Comparison of ENCODE assay signal across 1 cellular context in the genomic region with DNA sequence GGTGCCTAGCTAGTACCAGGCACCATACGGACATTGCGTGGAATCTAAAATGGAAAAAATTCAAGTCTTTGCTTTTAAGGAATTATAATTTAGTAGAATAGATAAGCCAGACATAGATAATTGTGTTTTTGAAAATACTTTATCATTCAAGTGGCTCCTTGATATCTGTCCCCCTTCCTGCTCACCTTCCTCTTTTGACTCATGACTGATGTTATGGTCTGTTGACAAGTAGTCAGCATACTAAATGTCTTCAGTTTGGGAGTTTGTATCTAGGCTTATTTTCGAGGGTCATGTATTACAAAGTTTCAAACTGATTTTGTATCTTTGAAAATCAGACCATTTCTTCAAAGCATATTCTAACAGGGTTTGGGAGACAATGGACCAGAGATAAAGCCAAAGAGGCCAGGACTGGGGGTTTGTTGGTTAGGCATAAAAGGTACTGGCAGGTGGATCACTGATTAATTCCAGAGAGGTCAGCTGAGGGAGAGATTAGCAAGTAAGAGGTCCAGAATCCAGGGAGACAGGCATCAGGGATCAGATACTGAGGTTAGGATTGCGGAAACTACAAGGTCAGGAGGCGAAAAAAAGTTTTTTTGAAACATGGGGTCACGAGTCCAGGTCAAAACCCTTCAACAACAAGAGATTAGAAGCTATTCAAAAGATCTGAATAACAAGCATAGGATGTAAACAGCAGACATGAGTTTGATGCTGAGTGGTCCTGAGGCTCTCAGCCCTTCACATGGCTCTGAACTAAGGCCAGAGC.
TF ChIP-seq lines count a peak whose summit lies in the region.

No MANE protein-coding gene starts in this region.

TF ChIP-seq in HepG2, 621 proteins besides CTCF, POLR2A, EP300 and RAD21 (continued from another document and continues in another):
- TF ChIP-seq, protein P1, sequence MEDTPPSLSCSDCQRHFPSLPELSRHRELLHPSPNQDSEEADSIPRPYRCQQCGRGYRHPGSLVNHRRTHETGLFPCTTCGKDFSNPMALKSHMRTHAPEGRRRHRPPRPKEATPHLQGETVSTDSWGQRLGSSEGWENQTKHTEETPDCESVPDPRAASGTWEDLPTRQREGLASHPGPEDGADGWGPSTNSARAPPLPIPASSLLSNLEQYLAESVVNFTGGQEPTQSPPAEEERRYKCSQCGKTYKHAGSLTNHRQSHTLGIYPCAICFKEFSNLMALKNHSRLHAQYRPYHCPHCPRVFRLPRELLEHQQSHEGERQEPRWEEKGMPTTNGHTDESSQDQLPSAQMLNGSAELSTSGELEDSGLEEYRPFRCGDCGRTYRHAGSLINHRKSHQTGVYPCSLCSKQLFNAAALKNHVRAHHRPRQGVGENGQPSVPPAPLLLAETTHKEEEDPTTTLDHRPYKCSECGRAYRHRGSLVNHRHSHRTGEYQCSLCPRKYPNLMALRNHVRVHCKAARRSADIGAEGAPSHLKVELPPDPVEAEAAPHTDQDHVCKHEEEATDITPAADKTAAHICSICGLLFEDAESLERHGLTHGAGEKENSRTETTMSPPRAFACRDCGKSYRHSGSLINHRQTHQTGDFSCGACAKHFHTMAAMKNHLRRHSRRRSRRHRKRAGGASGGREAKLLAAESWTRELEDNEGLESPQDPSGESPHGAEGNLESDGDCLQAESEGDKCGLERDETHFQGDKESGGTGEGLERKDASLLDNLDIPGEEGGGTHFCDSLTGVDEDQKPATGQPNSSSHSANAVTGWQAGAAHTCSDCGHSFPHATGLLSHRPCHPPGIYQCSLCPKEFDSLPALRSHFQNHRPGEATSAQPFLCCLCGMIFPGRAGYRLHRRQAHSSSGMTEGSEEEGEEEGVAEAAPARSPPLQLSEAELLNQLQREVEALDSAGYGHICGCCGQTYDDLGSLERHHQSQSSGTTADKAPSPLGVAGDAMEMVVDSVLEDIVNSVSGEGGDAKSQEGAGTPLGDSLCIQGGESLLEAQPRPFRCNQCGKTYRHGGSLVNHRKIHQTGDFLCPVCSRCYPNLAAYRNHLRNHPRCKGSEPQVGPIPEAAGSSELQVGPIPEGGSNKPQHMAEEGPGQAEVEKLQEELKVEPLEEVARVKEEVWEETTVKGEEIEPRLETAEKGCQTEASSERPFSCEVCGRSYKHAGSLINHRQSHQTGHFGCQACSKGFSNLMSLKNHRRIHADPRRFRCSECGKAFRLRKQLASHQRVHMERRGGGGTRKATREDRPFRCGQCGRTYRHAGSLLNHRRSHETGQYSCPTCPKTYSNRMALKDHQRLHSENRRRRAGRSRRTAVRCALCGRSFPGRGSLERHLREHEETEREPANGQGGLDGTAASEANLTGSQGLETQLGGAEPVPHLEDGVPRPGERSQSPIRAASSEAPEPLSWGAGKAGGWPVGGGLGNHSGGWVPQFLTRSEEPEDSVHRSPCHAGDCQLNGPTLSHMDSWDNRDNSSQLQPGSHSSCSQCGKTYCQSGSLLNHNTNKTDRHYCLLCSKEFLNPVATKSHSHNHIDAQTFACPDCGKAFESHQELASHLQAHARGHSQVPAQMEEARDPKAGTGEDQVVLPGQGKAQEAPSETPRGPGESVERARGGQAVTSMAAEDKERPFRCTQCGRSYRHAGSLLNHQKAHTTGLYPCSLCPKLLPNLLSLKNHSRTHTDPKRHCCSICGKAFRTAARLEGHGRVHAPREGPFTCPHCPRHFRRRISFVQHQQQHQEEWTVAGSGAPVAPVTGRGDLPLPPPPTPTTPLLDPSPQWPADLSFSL (CRISPR knock-in tag; IDR thresholded peaks at IDR 0.05), result no peak
- TF ChIP-seq ZNF274 (CRISPR knock-in tag; IDR thresholded peaks at IDR 0.05) (no peak), HNRNPL (IDR thresholded peaks at IDR 0.05; ENCODE audit: low read depth, low read length) (no peak), ZNF354B (CRISPR knock-in tag; IDR thresholded peaks at IDR 0.05) (no peak), GZF1 (CRISPR knock-in tag; IDR thresholded peaks at IDR 0.05) (no peak), NFIC (IDR thresholded peaks at IDR 0.05; ENCODE audit: low read length) (peak; percentile 85; the same call in 1 of the 2 replicates), ZNF251 (CRISPR knock-in tag; IDR thresholded peaks at IDR 0.05) (no peak), ZFP36L1 (CRISPR knock-in tag; IDR thresholded peaks at IDR 0.05) (0 out of 2 replicates have a peak, but pooled peaks have one; percentile 63), NFE2L2 (IDR thresholded peaks at IDR 0.05; ENCODE audit: low read length) (no peak), MEF2D (CRISPR knock-in tag; IDR thresholded peaks at IDR 0.05) (peak; percentile 92), HNRNPK (IDR thresholded peaks at IDR 0.05; ENCODE audit: low read depth, low read length, poor library complexity, severe bottlenecking) (no peak), KDM2A (CRISPR knock-in tag; IDR thresholded peaks at IDR 0.05; ENCODE audit: borderline replicate concordance, low read depth) (no peak), SMAD3 (CRISPR knock-in tag; IDR thresholded peaks at IDR 0.05) (peak; percentile 67; the same call in 1 of the 2 replicates), ATM (IDR thresholded peaks at IDR 0.05; ENCODE audit: borderline replicate concordance) (no peak), ZNF616 (CRISPR knock-in tag; IDR thresholded peaks at IDR 0.05; ENCODE audit: low read depth) (no peak), ZC3H4 (CRISPR knock-in tag; IDR thresholded peaks at IDR 0.05; ENCODE audit: borderline replicate concordance) (no peak), TBL1XR1 (IDR thresholded peaks at IDR 0.05; ENCODE audit: borderline replicate concordance, low read length, partially characterized antibody) (peak; percentile 68), GATAD2A (CRISPR knock-in tag; IDR thresholded peaks at IDR 0.05) (peak; percentile 90), KDM5B (CRISPR knock-in tag; IDR thresholded peaks at IDR 0.05; ENCODE audit: borderline replicate concordance) (no peak), FOXJ3 (CRISPR knock-in tag; IDR thresholded peaks at IDR 0.05; ENCODE audit: borderline replicate concordance) (peak; percentile 97), HDAC1 (CRISPR knock-in tag; IDR thresholded peaks at IDR 0.05) (peak; percentile 84), YY1 (IDR thresholded peaks at IDR 0.05; ENCODE audit: insufficient read depth, insufficient replicate concordance, low read depth, low read length) (no peak), TBX3 (IDR thresholded peaks at IDR 0.05; ENCODE audit: borderline replicate concordance) (peak; percentile 69; the same call in 1 of the 2 replicates), IKZF4 (CRISPR knock-in tag; IDR thresholded peaks at IDR 0.05; ENCODE audit: borderline replicate concordance, low read depth, not compliant biosample characterization) (no peak), ZNF746 (CRISPR knock-in tag; IDR thresholded peaks at IDR 0.05) (peak; percentile 90)
- TF ChIP-seq, protein P2, sequence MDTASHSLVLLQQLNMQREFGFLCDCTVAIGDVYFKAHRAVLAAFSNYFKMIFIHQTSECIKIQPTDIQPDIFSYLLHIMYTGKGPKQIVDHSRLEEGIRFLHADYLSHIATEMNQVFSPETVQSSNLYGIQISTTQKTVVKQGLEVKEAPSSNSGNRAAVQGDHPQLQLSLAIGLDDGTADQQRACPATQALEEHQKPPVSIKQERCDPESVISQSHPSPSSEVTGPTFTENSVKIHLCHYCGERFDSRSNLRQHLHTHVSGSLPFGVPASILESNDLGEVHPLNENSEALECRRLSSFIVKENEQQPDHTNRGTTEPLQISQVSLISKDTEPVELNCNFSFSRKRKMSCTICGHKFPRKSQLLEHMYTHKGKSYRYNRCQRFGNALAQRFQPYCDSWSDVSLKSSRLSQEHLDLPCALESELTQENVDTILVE (CRISPR knock-in tag; IDR thresholded peaks at IDR 0.05), result peak; percentile 63; the same call in 1 of the 2 replicates
- TF ChIP-seq, protein P3, sequence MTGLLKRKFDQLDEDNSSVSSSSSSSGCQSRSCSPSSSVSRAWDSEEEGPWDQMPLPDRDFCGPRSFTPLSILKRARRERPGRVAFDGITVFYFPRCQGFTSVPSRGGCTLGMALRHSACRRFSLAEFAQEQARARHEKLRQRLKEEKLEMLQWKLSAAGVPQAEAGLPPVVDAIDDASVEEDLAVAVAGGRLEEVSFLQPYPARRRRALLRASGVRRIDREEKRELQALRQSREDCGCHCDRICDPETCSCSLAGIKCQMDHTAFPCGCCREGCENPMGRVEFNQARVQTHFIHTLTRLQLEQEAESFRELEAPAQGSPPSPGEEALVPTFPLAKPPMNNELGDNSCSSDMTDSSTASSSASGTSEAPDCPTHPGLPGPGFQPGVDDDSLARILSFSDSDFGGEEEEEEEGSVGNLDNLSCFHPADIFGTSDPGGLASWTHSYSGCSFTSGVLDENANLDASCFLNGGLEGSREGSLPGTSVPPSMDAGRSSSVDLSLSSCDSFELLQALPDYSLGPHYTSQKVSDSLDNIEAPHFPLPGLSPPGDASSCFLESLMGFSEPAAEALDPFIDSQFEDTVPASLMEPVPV (CRISPR knock-in tag; IDR thresholded peaks at IDR 0.05), result 0 out of 2 replicates have a peak, but pooled peaks have one; percentile 28
- TF ChIP-seq, protein P4, sequence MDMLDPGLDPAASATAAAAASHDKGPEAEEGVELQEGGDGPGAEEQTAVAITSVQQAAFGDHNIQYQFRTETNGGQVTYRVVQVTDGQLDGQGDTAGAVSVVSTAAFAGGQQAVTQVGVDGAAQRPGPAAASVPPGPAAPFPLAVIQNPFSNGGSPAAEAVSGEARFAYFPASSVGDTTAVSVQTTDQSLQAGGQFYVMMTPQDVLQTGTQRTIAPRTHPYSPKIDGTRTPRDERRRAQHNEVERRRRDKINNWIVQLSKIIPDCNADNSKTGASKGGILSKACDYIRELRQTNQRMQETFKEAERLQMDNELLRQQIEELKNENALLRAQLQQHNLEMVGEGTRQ (IDR thresholded peaks at IDR 0.05; ENCODE audit: low read depth, low read length), result peak; percentile 46; the same call in 1 of the 2 replicates
- TF ChIP-seq, protein P4 (CRISPR knock-in tag; IDR thresholded peaks at IDR 0.05; ENCODE audit: borderline replicate concordance), result peak; percentile 81; the same call in 1 of the 2 replicates
- TF ChIP-seq, protein P5, sequence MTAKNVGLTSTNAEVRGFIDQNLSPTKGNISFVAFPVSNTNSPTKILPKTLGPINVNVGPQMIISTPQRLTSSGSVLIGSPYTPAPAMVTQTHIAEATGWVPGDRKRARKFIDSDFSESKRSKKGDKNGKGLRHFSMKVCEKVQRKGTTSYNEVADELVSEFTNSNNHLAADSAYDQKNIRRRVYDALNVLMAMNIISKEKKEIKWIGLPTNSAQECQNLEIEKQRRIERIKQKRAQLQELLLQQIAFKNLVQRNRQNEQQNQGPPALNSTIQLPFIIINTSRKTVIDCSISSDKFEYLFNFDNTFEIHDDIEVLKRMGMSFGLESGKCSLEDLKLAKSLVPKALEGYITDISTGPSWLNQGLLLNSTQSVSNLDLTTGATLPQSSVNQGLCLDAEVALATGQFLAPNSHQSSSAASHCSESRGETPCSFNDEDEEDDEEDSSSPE (CRISPR knock-in tag; IDR thresholded peaks at IDR 0.05), result no peak
- TF ChIP-seq, protein P6, sequence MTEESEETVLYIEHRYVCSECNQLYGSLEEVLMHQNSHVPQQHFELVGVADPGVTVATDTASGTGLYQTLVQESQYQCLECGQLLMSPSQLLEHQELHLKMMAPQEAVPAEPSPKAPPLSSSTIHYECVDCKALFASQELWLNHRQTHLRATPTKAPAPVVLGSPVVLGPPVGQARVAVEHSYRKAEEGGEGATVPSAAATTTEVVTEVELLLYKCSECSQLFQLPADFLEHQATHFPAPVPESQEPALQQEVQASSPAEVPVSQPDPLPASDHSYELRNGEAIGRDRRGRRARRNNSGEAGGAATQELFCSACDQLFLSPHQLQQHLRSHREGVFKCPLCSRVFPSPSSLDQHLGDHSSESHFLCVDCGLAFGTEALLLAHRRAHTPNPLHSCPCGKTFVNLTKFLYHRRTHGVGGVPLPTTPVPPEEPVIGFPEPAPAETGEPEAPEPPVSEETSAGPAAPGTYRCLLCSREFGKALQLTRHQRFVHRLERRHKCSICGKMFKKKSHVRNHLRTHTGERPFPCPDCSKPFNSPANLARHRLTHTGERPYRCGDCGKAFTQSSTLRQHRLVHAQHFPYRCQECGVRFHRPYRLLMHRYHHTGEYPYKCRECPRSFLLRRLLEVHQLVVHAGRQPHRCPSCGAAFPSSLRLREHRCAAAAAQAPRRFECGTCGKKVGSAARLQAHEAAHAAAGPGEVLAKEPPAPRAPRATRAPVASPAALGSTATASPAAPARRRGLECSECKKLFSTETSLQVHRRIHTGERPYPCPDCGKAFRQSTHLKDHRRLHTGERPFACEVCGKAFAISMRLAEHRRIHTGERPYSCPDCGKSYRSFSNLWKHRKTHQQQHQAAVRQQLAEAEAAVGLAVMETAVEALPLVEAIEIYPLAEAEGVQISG (CRISPR knock-in tag; IDR thresholded peaks at IDR 0.05), result peak; percentile 73
- TF ChIP-seq, protein P7, sequence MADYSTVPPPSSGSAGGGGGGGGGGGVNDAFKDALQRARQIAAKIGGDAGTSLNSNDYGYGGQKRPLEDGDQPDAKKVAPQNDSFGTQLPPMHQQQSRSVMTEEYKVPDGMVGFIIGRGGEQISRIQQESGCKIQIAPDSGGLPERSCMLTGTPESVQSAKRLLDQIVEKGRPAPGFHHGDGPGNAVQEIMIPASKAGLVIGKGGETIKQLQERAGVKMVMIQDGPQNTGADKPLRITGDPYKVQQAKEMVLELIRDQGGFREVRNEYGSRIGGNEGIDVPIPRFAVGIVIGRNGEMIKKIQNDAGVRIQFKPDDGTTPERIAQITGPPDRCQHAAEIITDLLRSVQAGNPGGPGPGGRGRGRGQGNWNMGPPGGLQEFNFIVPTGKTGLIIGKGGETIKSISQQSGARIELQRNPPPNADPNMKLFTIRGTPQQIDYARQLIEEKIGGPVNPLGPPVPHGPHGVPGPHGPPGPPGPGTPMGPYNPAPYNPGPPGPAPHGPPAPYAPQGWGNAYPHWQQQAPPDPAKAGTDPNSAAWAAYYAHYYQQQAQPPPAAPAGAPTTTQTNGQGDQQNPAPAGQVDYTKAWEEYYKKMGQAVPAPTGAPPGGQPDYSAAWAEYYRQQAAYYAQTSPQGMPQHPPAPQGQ (CRISPR knock-in tag; IDR thresholded peaks at IDR 0.05; ENCODE audit: borderline replicate concordance), result no peak
- TF ChIP-seq, protein P8, sequence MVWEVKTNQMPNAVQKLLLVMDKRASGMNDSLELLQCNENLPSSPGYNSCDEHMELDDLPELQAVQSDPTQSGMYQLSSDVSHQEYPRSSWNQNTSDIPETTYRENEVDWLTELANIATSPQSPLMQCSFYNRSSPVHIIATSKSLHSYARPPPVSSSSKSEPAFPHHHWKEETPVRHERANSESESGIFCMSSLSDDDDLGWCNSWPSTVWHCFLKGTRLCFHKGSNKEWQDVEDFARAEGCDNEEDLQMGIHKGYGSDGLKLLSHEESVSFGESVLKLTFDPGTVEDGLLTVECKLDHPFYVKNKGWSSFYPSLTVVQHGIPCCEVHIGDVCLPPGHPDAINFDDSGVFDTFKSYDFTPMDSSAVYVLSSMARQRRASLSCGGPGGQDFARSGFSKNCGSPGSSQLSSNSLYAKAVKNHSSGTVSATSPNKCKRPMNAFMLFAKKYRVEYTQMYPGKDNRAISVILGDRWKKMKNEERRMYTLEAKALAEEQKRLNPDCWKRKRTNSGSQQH (CRISPR knock-in tag; IDR thresholded peaks at IDR 0.05; ENCODE audit: low read depth), result no peak
